Comparison of ENCODE assay signal across 8 cellular contexts in genomic region chr6:217048-217659, GRCh38.
DNase-seq lines count a peak whose midpoint lies in the region; ATAC-seq, FAIRE-seq and TF ChIP-seq lines count a peak whose summit lies in the region.

No MANE protein-coding gene starts in this region.

- H3K4me1 ChIP-seq in MM.1S (ENCODE audit: low read length), result peaks cover 19% of the 10 kb centered on the region
- no peaks in the 10 kb centered on the region for H3K4me1 ChIP-seq in pancreas

- intact Hi-C loops in pancreas (cut with DNase I), result no loop called here

- H3K4me3 ChIP-seq in MM.1S (ENCODE audit: low read length) (no peak overlapping the region), bronchial epithelial cell (ENCODE audit: low read depth, low read length) (no peak overlapping the region), pancreas (no peak overlapping the region)

- H3K4me2 ChIP-seq in MM.1S (ENCODE audit: low read depth, low read length), result no peak overlapping the region

- H4K20me1 ChIP-seq in MM.1S (ENCODE audit: insufficient read depth, low read length), result no peaks in the 10 kb centered on the region

- no peak overlapping the region for H2AFZ ChIP-seq in MM.1S (ENCODE audit: low read length)

- peak in 3 of 4 donors; percentile 35 to 61 (median 57) for ATAC-seq in pancreas
- no peak for ATAC-seq in GM18907 (IDR thresholded peaks at IDR 0.05; ENCODE audit: unreplicated experiment)

- no peaks in the 10 kb centered on the region for H3K9me2 ChIP-seq in MM.1S (replicated peaks; ENCODE audit: insufficient read depth, low read length)

- peak; percentile 23 for DNase-seq in ELR (ENCODE audit: low read depth)
- peak; percentile 51 for DNase-seq in MM.1S
- DNase-seq in bronchial epithelial cell (ENCODE audit: low read depth), result no peak
- DNase-seq in pancreas, result peak in 3 of 6 donors; percentile 50 to 75 (median 62)
- no peak for DNase-seq in NCI-H2196 treated with DMSO at 0.1 percent for 48 hours (lab: John Stamatoyannopoulos, UW; ENCODE audit: unreplicated experiment)
- DNase-seq in Ammon's horn (ENCODE audit: low spot score), result no peak
- DNase-seq in kidney tubule cell (ENCODE audit: low spot score), result no peak

- FAIRE-seq in bronchial epithelial cell (lab: Jason Lieb, UNC) (no peak), pancreas (lab: Jason Lieb, UNC) (no peak)

- H3K79me2 ChIP-seq in MM.1S (ENCODE audit: low read length), result no peaks in the 10 kb centered on the region

- H3K9ac ChIP-seq in MM.1S (ENCODE audit: low read length), result no peak overlapping the region

- 78 to 86% methylated on average over 12 of the region's 12 CpGs for WGBS in pancreas, 2 donors

- H3F3A ChIP-seq in MM.1S (ENCODE audit: insufficient read depth, low read length), result peaks cover 23% of the 10 kb centered on the region

- TF ChIP-seq CTCF in MM.1S (IDR thresholded peaks at IDR 0.05; ENCODE audit: low read length) (peak; percentile 77), bronchial epithelial cell (IDR thresholded peaks at IDR 0.05; ENCODE audit: insufficient read depth, low read length, severe bottlenecking) (peak; percentile 53), pancreas (IDR thresholded peaks at IDR 0.05) (peak in 2 of 4 donors; percentile 13 to 21)

- H3K27me3 ChIP-seq in MM.1S (replicated peaks; ENCODE audit: insufficient read depth, low read length) (no peaks in the 10 kb centered on the region), bronchial epithelial cell (ENCODE audit: control insufficient read depth, insufficient read depth, low read length) (peaks cover under 1% of the 10 kb centered on the region), pancreas (no peaks in the 10 kb centered on the region)

- H3K27ac ChIP-seq in MM.1S (ENCODE audit: low read length) (no peak overlapping the region), pancreas (no peak overlapping the region)

- H3K9me3 ChIP-seq in MM.1S (replicated peaks; ENCODE audit: insufficient read depth, low read length), result no peaks in the 10 kb centered on the region
- no peaks in the 10 kb centered on the region for H3K9me3 ChIP-seq in pancreas

- no peaks in the 10 kb centered on the region for H3K36me3 ChIP-seq in MM.1S (replicated peaks; ENCODE audit: insufficient read depth, low read length)
- H3K36me3 ChIP-seq in bronchial epithelial cell (ENCODE audit: control insufficient read depth, insufficient read depth, low read length), result no peaks in the 10 kb centered on the region
- no peaks in the 10 kb centered on the region for H3K36me3 ChIP-seq in pancreas

Comparison
In these comparisons a context has a peak if more than half of its experiments do, and no peak if none do; other contexts are left out.
1. DNase-seq: peak in ELR (single experiment) and MM.1S (single experiment); none in bronchial epithelial cell (single experiment), NCI-H2196 treated with DMSO at 0.1 percent for 48 hours (single experiment), Ammon's horn (single experiment) and kidney tubule cell (single experiment).